Comparison of ENCODE assay signal across 1 cellular context in genomic region chr1:25750923-25751605, GRCh38.
TF ChIP-seq lines count a peak whose summit lies in the region.

No MANE protein-coding gene starts in this region.

TF ChIP-seq in HEK293, 187 proteins besides CTCF, POLR2A, EP300 and RAD21 (continued from another document):
- TF ChIP-seq ZNF26 (tag by site-specific recombination; IDR thresholded peaks at IDR 0.05) (no peak), ZNF645 (tag by site-specific recombination; IDR thresholded peaks at IDR 0.05) (0 out of 2 replicates have a peak, but pooled peaks have one; percentile 35), ZFP69B (tag by site-specific recombination; IDR thresholded peaks at IDR 0.05) (no peak), ZNF221 (tag by site-specific recombination; IDR thresholded peaks at IDR 0.05; ENCODE audit: borderline replicate concordance) (no peak), ZSCAN18 (tag by site-specific recombination; IDR thresholded peaks at IDR 0.05) (no peak), ZNF473 (tag by site-specific recombination; IDR thresholded peaks at IDR 0.05) (0 out of 2 replicates have a peak, but pooled peaks have one; percentile 26), ZBTB7A (tag by site-specific recombination; IDR thresholded peaks at IDR 0.05; ENCODE audit: low read depth) (no peak), ZNF785 (tag by site-specific recombination; IDR thresholded peaks at IDR 0.05) (peak; percentile 62; the same call in 1 of the 2 replicates)
